Comparison of ENCODE assay signal across 8 cellular contexts in genomic region chr1:154556422-154556821, GRCh38.
DNase-seq lines count a peak whose midpoint lies in the region; ATAC-seq and TF ChIP-seq lines count a peak whose summit lies in the region.
"Had no signal": no experiment of that assay in that cellular context is flagged by ENCODE, and none has a peak within 500 bp of the region (broad histone marks: within the 10 kb centered on the region; RNA-seq: fewer than 3 reads in every experiment).

No MANE protein-coding gene starts in this region.

- H3K36me3 Mint-ChIP-seq in stimulated activated effector memory CD8-positive, alpha-beta T cell treated with anti-CD3 and anti-CD28 coated beads, Interleukin-12 subunit alpha, Interleukin-12 subunit beta, amount 100 ng/mL, for 72 hours = peaks cover 80% of the 10 kb centered on the region

- ATAC-seq in stimulated activated effector memory CD8-positive, alpha-beta T cell treated with anti-CD3 and anti-CD28 coated beads, Interleukin-12 subunit alpha, Interleukin-12 subunit beta, amount 100 ng/mL, for 72 hours = no peak
- no peak for ATAC-seq in GM21786 (IDR thresholded peaks at IDR 0.05; ENCODE audit: unreplicated experiment)

- no peaks in the 10 kb centered on the region for H3K27me3 ChIP-seq in NT2/D1 (ENCODE audit: insufficient read depth, insufficient read length)

- TF ChIP-seq CTCF in epithelial cell of esophagus (IDR thresholded peaks at IDR 0.05; ENCODE audit: insufficient read depth, low read depth, low read length, missing control alignments) = no peak

- H3K27ac Mint-ChIP-seq in stimulated activated effector memory CD8-positive, alpha-beta T cell treated with anti-CD3 and anti-CD28 coated beads, Interleukin-12 subunit alpha, Interleukin-12 subunit beta, amount 100 ng/mL, for 72 hours = peak overlapping the region; percentile 95

- H3K9me3 ChIP-seq in NT2/D1 (ENCODE audit: insufficient read depth, low read length) = no peaks in the 10 kb centered on the region

- DNase-seq in NT2/D1 (ENCODE audit: low read depth, low spot score) (no peak), epithelial cell of esophagus (ENCODE audit: low read depth) (no peak), HuH-7.5 (ENCODE audit: low spot score) (no peak), hippocampal formation (lab: John Stamatoyannopoulos, UW) (no peak)
- DNase-seq in stimulated activated effector memory CD8-positive, alpha-beta T cell treated with anti-CD3 and anti-CD28 coated beads, Interleukin-12 subunit alpha, Interleukin-12 subunit beta, amount 100 ng/mL, for 72 hours (ENCODE audit: low spot score in 2 of 2) = no peak
- DNase-seq: NCI-H345; stimulated activated CD4-positive, alpha-beta T cell treated with anti-CD3 and anti-CD28 coated beads, Interleukin-1b, Interleukin-23, amount 100 ng/mL, for 48 hours had no signal

- H3K4me3 ChIP-seq in NT2/D1 (ENCODE audit: insufficient read length, low read depth) (peak overlapping the region; percentile 86), epithelial cell of esophagus (ENCODE audit: low read length) (peak overlapping the region; percentile 82)

- peaks cover 50% of the 10 kb centered on the region for H3K36me3 ChIP-seq in NT2/D1 (ENCODE audit: insufficient read depth, insufficient read length, low read length)

- peak overlapping the region; percentile 89 for H3K4me3 Mint-ChIP-seq in stimulated activated effector memory CD8-positive, alpha-beta T cell treated with anti-CD3 and anti-CD28 coated beads, Interleukin-12 subunit alpha, Interleukin-12 subunit beta, amount 100 ng/mL, for 72 hours

- H3K4me1 ChIP-seq in NT2/D1 (ENCODE audit: insufficient read depth, insufficient read length) = peaks cover 2% of the 10 kb centered on the region

- peaks cover 56% of the 10 kb centered on the region for H3K4me1 Mint-ChIP-seq in stimulated activated effector memory CD8-positive, alpha-beta T cell treated with anti-CD3 and anti-CD28 coated beads, Interleukin-12 subunit alpha, Interleukin-12 subunit beta, amount 100 ng/mL, for 72 hours

- H3K9ac ChIP-seq in NT2/D1 (ENCODE audit: insufficient read length, low read depth) = peak overlapping the region; percentile 14

- no peaks in the 10 kb centered on the region for H3K9me3 Mint-ChIP-seq in stimulated activated effector memory CD8-positive, alpha-beta T cell treated with anti-CD3 and anti-CD28 coated beads, Interleukin-12 subunit alpha, Interleukin-12 subunit beta, amount 100 ng/mL, for 72 hours
